Comparison of ENCODE assay signal across 1 cellular context in the genomic region with DNA sequence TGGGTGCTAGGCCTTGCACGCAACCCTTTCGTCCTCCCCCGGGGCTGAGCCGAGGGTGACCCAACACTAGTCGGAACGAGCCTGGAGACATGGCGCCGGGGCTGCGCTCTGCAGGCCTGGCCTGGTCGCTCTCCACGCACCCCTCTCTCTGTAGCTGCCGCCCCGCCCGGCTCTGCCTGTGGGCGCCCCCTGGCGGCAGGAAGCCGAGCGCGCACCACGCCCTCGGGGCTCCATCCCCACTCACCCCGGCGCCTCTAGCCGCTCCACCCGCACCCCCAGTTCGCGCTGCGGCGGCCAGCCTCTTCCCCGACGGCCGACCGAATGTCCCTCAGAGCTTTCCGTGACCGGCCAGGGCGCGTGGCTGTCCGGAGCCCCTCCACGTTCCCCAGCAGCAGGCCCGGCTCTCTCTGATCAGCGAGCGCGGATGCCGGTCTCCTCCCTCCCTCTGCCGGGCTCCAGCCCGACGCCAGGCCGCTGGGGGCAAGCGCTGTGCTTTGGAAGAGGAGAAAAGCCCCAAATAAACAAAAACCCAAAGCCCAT.
TF ChIP-seq lines count a peak whose summit lies in the region.

No MANE protein-coding gene starts in this region.

TF ChIP-seq in HepG2, 621 proteins besides CTCF, POLR2A, EP300 and RAD21 (continued from another document and continues in another):
- TF ChIP-seq, protein P1, sequence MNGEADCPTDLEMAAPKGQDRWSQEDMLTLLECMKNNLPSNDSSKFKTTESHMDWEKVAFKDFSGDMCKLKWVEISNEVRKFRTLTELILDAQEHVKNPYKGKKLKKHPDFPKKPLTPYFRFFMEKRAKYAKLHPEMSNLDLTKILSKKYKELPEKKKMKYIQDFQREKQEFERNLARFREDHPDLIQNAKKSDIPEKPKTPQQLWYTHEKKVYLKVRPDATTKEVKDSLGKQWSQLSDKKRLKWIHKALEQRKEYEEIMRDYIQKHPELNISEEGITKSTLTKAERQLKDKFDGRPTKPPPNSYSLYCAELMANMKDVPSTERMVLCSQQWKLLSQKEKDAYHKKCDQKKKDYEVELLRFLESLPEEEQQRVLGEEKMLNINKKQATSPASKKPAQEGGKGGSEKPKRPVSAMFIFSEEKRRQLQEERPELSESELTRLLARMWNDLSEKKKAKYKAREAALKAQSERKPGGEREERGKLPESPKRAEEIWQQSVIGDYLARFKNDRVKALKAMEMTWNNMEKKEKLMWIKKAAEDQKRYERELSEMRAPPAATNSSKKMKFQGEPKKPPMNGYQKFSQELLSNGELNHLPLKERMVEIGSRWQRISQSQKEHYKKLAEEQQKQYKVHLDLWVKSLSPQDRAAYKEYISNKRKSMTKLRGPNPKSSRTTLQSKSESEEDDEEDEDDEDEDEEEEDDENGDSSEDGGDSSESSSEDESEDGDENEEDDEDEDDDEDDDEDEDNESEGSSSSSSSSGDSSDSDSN (CRISPR knock-in tag; IDR thresholded peaks at IDR 0.05), result peak; percentile 49; the same call in 1 of the 2 replicates
- TF ChIP-seq ZNF674 (CRISPR knock-in tag; IDR thresholded peaks at IDR 0.05; ENCODE audit: low read depth), result no peak
- TF ChIP-seq, protein P2, sequence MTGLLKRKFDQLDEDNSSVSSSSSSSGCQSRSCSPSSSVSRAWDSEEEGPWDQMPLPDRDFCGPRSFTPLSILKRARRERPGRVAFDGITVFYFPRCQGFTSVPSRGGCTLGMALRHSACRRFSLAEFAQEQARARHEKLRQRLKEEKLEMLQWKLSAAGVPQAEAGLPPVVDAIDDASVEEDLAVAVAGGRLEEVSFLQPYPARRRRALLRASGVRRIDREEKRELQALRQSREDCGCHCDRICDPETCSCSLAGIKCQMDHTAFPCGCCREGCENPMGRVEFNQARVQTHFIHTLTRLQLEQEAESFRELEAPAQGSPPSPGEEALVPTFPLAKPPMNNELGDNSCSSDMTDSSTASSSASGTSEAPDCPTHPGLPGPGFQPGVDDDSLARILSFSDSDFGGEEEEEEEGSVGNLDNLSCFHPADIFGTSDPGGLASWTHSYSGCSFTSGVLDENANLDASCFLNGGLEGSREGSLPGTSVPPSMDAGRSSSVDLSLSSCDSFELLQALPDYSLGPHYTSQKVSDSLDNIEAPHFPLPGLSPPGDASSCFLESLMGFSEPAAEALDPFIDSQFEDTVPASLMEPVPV (CRISPR knock-in tag; IDR thresholded peaks at IDR 0.05), result peak; percentile 65; the same call in 1 of the 2 replicates
- 0 out of 2 replicates have a peak, but pooled peaks have one; percentile 63 for TF ChIP-seq ZNF224 (CRISPR knock-in tag; IDR thresholded peaks at IDR 0.05)
- TF ChIP-seq MAF1 (CRISPR knock-in tag; IDR thresholded peaks at IDR 0.05; ENCODE audit: borderline replicate concordance), result 0 out of 2 replicates have a peak, but pooled peaks have one; percentile 37
- TF ChIP-seq TRIM24 (CRISPR knock-in tag; IDR thresholded peaks at IDR 0.05), result no peak
- no peak for TF ChIP-seq ZNF790 (CRISPR knock-in tag; IDR thresholded peaks at IDR 0.05; ENCODE audit: borderline replicate concordance)
- peak; percentile 44; the same call in 1 of the 2 replicates for TF ChIP-seq POGZ (CRISPR knock-in tag; IDR thresholded peaks at IDR 0.05)
- no peak for TF ChIP-seq FOXA3 (CRISPR knock-in tag; IDR thresholded peaks at IDR 0.05)
- TF ChIP-seq SAP130 (CRISPR knock-in tag; IDR thresholded peaks at IDR 0.05; ENCODE audit: low read depth), result no peak
- no peak for TF ChIP-seq ZSCAN9 (CRISPR knock-in tag; IDR thresholded peaks at IDR 0.05; ENCODE audit: borderline replicate concordance)
- TF ChIP-seq ZFX (CRISPR knock-in tag; IDR thresholded peaks at IDR 0.05; ENCODE audit: low read depth), result peak; percentile 44; the same call in 1 of the 2 replicates
- TF ChIP-seq, protein P3, sequence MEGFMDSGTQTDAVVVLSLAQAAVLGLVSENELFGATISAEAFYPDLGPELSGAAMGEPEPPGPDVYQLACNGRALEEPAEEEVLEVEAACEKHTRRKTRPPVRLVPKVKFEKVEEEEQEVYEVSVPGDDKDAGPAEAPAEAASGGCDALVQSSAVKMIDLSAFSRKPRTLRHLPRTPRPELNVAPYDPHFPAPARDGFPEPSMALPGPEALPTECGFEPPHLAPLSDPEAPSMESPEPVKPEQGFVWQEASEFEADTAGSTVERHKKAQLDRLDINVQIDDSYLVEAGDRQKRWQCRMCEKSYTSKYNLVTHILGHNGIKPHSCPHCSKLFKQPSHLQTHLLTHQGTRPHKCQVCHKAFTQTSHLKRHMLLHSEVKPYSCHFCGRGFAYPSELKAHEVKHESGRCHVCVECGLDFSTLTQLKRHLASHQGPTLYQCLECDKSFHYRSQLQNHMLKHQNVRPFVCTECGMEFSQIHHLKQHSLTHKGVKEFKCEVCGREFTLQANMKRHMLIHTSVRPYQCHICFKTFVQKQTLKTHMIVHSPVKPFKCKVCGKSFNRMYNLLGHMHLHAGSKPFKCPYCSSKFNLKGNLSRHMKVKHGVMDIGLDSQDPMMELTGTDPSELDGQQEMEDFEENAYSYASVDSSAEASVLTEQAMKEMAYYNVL (CRISPR knock-in tag; IDR thresholded peaks at IDR 0.05; ENCODE audit: borderline replicate concordance), result peak; percentile 45; the same call in 1 of the 2 replicates
- TF ChIP-seq NRL (CRISPR knock-in tag; IDR thresholded peaks at IDR 0.05; ENCODE audit: borderline replicate concordance), result peak; percentile 70; the same call in 1 of the 2 replicates
- TF ChIP-seq KDM6A (CRISPR knock-in tag; IDR thresholded peaks at IDR 0.05; ENCODE audit: low read depth), result no peak
- TF ChIP-seq PHF8 (CRISPR knock-in tag; IDR thresholded peaks at IDR 0.05), result 0 out of 2 replicates have a peak, but pooled peaks have one; percentile 26
- no peak for TF ChIP-seq ZC3H13 (CRISPR knock-in tag; IDR thresholded peaks at IDR 0.05)
- TF ChIP-seq, protein P4, sequence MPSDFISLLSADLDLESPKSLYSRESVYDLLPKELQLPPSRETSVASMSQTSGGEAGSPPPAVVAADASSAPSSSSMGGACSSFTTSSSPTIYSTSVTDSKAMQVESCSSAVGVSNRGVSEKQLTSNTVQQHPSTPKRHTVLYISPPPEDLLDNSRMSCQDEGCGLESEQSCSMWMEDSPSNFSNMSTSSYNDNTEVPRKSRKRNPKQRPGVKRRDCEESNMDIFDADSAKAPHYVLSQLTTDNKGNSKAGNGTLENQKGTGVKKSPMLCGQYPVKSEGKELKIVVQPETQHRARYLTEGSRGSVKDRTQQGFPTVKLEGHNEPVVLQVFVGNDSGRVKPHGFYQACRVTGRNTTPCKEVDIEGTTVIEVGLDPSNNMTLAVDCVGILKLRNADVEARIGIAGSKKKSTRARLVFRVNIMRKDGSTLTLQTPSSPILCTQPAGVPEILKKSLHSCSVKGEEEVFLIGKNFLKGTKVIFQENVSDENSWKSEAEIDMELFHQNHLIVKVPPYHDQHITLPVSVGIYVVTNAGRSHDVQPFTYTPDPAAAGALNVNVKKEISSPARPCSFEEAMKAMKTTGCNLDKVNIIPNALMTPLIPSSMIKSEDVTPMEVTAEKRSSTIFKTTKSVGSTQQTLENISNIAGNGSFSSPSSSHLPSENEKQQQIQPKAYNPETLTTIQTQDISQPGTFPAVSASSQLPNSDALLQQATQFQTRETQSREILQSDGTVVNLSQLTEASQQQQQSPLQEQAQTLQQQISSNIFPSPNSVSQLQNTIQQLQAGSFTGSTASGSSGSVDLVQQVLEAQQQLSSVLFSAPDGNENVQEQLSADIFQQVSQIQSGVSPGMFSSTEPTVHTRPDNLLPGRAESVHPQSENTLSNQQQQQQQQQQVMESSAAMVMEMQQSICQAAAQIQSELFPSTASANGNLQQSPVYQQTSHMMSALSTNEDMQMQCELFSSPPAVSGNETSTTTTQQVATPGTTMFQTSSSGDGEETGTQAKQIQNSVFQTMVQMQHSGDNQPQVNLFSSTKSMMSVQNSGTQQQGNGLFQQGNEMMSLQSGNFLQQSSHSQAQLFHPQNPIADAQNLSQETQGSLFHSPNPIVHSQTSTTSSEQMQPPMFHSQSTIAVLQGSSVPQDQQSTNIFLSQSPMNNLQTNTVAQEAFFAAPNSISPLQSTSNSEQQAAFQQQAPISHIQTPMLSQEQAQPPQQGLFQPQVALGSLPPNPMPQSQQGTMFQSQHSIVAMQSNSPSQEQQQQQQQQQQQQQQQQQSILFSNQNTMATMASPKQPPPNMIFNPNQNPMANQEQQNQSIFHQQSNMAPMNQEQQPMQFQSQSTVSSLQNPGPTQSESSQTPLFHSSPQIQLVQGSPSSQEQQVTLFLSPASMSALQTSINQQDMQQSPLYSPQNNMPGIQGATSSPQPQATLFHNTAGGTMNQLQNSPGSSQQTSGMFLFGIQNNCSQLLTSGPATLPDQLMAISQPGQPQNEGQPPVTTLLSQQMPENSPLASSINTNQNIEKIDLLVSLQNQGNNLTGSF (CRISPR knock-in tag; IDR thresholded peaks at IDR 0.05), result 0 out of 2 replicates have a peak, but pooled peaks have one; percentile 45
- 0 out of 2 replicates have a peak, but pooled peaks have one; percentile 38 for TF ChIP-seq ZBTB38 (CRISPR knock-in tag; IDR thresholded peaks at IDR 0.05)
- TF ChIP-seq, protein P5, sequence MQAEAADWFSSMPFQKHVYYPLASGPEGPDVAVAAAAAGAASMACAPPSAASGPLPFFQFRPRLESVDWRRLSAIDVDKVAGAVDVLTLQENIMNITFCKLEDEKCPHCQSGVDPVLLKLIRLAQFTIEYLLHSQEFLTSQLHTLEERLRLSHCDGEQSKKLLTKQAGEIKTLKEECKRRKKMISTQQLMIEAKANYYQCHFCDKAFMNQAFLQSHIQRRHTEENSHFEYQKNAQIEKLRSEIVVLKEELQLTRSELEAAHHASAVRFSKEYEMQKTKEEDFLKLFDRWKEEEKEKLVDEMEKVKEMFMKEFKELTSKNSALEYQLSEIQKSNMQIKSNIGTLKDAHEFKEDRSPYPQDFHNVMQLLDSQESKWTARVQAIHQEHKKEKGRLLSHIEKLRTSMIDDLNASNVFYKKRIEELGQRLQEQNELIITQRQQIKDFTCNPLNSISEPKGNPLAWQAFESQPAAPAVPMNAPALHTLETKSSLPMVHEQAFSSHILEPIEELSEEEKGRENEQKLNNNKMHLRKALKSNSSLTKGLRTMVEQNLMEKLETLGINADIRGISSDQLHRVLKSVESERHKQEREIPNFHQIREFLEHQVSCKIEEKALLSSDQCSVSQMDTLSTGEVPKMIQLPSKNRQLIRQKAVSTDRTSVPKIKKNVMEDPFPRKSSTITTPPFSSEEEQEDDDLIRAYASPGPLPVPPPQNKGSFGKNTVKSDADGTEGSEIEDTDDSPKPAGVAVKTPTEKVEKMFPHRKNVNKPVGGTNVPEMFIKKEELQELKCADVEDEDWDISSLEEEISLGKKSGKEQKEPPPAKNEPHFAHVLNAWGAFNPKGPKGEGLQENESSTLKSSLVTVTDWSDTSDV (CRISPR knock-in tag; IDR thresholded peaks at IDR 0.05), result 0 out of 2 replicates have a peak, but pooled peaks have one; percentile 54
- TF ChIP-seq MEIS1 (CRISPR knock-in tag; IDR thresholded peaks at IDR 0.05; ENCODE audit: borderline replicate concordance), result no peak
- TF ChIP-seq KDM5B (CRISPR knock-in tag; IDR thresholded peaks at IDR 0.05; ENCODE audit: borderline replicate concordance), result 0 out of 2 replicates have a peak, but pooled peaks have one; percentile 72
- TF ChIP-seq, protein P6, sequence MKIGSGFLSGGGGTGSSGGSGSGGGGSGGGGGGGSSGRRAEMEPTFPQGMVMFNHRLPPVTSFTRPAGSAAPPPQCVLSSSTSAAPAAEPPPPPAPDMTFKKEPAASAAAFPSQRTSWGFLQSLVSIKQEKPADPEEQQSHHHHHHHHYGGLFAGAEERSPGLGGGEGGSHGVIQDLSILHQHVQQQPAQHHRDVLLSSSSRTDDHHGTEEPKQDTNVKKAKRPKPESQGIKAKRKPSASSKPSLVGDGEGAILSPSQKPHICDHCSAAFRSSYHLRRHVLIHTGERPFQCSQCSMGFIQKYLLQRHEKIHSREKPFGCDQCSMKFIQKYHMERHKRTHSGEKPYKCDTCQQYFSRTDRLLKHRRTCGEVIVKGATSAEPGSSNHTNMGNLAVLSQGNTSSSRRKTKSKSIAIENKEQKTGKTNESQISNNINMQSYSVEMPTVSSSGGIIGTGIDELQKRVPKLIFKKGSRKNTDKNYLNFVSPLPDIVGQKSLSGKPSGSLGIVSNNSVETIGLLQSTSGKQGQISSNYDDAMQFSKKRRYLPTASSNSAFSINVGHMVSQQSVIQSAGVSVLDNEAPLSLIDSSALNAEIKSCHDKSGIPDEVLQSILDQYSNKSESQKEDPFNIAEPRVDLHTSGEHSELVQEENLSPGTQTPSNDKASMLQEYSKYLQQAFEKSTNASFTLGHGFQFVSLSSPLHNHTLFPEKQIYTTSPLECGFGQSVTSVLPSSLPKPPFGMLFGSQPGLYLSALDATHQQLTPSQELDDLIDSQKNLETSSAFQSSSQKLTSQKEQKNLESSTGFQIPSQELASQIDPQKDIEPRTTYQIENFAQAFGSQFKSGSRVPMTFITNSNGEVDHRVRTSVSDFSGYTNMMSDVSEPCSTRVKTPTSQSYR (CRISPR knock-in tag; IDR thresholded peaks at IDR 0.05; ENCODE audit: borderline replicate concordance), result no peak
- TF ChIP-seq MAZ (IDR thresholded peaks at IDR 0.05; ENCODE audit: borderline replicate concordance, low read depth, low read length), result peak; percentile 70; the same call in 1 of the 2 replicates
- peak; percentile 71 for TF ChIP-seq MAZ (CRISPR knock-in tag; IDR thresholded peaks at IDR 0.05; ENCODE audit: low read depth)
- peak; percentile 58 for TF ChIP-seq XRCC5 (optimal IDR thresholded peaks at IDR 0.05; ENCODE audit: low read length)
- TF ChIP-seq ZNF124 (CRISPR knock-in tag; IDR thresholded peaks at IDR 0.05), result peak; percentile 42; the same call in 1 of the 2 replicates
- no peak for TF ChIP-seq CHCHD3 (CRISPR knock-in tag; IDR thresholded peaks at IDR 0.05)
- TF ChIP-seq HNF4G (IDR thresholded peaks at IDR 0.05; ENCODE audit: borderline replicate concordance, low read depth, low read length), result no peak
- 0 out of 2 replicates have a peak, but pooled peaks have one; percentile 37 for TF ChIP-seq HNF4G (CRISPR knock-in tag; IDR thresholded peaks at IDR 0.05; ENCODE audit: borderline replicate concordance, low read depth)
- 0 out of 2 replicates have a peak, but pooled peaks have one; percentile 22 for TF ChIP-seq ZNF350 (CRISPR knock-in tag; IDR thresholded peaks at IDR 0.05; ENCODE audit: borderline replicate concordance, low read depth)
- TF ChIP-seq BORCS8-MEF2B (CRISPR knock-in tag; IDR thresholded peaks at IDR 0.05), result peak; percentile 40; the same call in 1 of the 2 replicates
- peak; percentile 50; the same call in 1 of the 2 replicates for TF ChIP-seq ZNF788 (CRISPR knock-in tag; IDR thresholded peaks at IDR 0.05; ENCODE audit: borderline replicate concordance)
- TF ChIP-seq, protein P7, sequence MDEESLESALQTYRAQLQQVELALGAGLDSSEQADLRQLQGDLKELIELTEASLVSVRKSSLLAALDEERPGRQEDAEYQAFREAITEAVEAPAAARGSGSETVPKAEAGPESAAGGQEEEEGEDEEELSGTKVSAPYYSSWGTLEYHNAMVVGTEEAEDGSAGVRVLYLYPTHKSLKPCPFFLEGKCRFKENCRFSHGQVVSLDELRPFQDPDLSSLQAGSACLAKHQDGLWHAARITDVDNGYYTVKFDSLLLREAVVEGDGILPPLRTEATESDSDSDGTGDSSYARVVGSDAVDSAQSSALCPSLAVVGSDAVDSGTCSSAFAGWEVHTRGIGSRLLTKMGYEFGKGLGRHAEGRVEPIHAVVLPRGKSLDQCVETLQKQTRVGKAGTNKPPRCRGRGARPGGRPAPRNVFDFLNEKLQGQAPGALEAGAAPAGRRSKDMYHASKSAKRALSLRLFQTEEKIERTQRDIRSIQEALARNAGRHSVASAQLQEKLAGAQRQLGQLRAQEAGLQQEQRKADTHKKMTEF (CRISPR knock-in tag; IDR thresholded peaks at IDR 0.05), result peak; percentile 22; the same call in 1 of the 2 replicates
- TF ChIP-seq, protein P8, sequence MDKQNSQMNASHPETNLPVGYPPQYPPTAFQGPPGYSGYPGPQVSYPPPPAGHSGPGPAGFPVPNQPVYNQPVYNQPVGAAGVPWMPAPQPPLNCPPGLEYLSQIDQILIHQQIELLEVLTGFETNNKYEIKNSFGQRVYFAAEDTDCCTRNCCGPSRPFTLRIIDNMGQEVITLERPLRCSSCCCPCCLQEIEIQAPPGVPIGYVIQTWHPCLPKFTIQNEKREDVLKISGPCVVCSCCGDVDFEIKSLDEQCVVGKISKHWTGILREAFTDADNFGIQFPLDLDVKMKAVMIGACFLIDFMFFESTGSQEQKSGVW (CRISPR knock-in tag; IDR thresholded peaks at IDR 0.05; ENCODE audit: borderline replicate concordance), result no peak
- no peak for TF ChIP-seq ZNF775 (CRISPR knock-in tag; IDR thresholded peaks at IDR 0.05; ENCODE audit: borderline replicate concordance)
